19 cellular contexts compared by ENCODE assay signal in genomic region chr22:25374871-25375270, GRCh38.
"Had no signal": no experiment of that assay in that cellular context is flagged by ENCODE, and none has a peak within 500 bp of the region (broad histone marks: within the 10 kb centered on the region; RNA-seq: fewer than 3 reads in every experiment).

No MANE protein-coding gene starts in this region.

- H3K4me3 Mint-ChIP-seq: activated B cell treated with CpG ODN at 0.5 μM for 24 hours; immature natural killer cell; natural killer cell treated with Interleukin-12 subunit alpha and Interleukin-12 subunit beta and Interleukin-15 and Interleukin-18, amount 100 ng/mL, for 72 hours had no signal

- H3K4me1 Mint-ChIP-seq: activated B cell treated with CpG ODN at 0.5 μM for 24 hours had no signal

- H3K9me3 Mint-ChIP-seq: activated B cell treated with CpG ODN at 0.5 μM for 24 hours; immature natural killer cell; natural killer cell treated with Interleukin-12 subunit alpha and Interleukin-12 subunit beta and Interleukin-15 and Interleukin-18, amount 100 ng/mL, for 72 hours had no signal

- ATAC-seq: esophagus mucosa; natural killer cell treated with Interleukin-12 subunit alpha and Interleukin-12 subunit beta and Interleukin-15 and Interleukin-18, amount 100 ng/mL, for 72 hours; sciatic nerve had no signal

- H3K27ac ChIP-seq: adrenal gland, breast epithelium, coronary artery, heart right ventricle, SJCRH30, spleen, tibial nerve had no signal

- H3K4me3 ChIP-seq: adrenal gland, breast epithelium, coronary artery, heart right ventricle, SJCRH30, spleen, tibial nerve had no signal

- DNase-seq: activated B cell treated with CpG ODN at 0.5 μM for 24 hours; activated CD4-positive, alpha-beta T cell treated with anti-CD3 and anti-CD28 coated beads for 48 hours; activated naive CD4-positive, alpha-beta T cell treated with anti-CD3 and anti-CD28 coated beads, Interleukin-2, amount 50 U/mL, for 16 hours; activated T-cell treated with anti-CD3 and anti-CD28 coated beads, Interleukin-2, amount 50 U/mL, for 1 hour; adrenal gland; heart right ventricle; immature natural killer cell; kidney glomerular epithelial cell; mesenchymal stem cell; SJCRH30; spleen; stimulated activated CD4-positive, alpha-beta T cell treated with anti-CD3 and anti-CD28 coated beads, Interleukin-4, amount 100 ng/mL, for 4 hours; stimulated activated naive CD4-positive, alpha-beta T cell treated with Interleukin-2 at 50 U/mL for 16 hours had no signal

- H3K27me3 Mint-ChIP-seq: activated B cell treated with CpG ODN at 0.5 μM for 24 hours; natural killer cell treated with Interleukin-12 subunit alpha and Interleukin-12 subunit beta and Interleukin-15 and Interleukin-18, amount 100 ng/mL, for 72 hours had no signal

- H3K4me1 ChIP-seq: adrenal gland, breast epithelium, SJCRH30, tibial nerve had no signal

- H3K9me3 ChIP-seq: adrenal gland, breast epithelium, heart right ventricle, SJCRH30, spleen, tibial nerve had no signal

- H3K36me3 Mint-ChIP-seq: natural killer cell treated with Interleukin-12 subunit alpha and Interleukin-12 subunit beta and Interleukin-15 and Interleukin-18, amount 100 ng/mL, for 72 hours had no signal

- H3K27me3 ChIP-seq: adrenal gland, breast epithelium, heart right ventricle, SJCRH30, spleen, tibial nerve had no signal

- H3K36me3 ChIP-seq: breast epithelium had no signal

- H3K27ac Mint-ChIP-seq: activated B cell treated with CpG ODN at 0.5 μM for 24 hours had no signal
